8 cellular contexts compared by ENCODE assay signal in genomic region chr6:44655368-44656342, GRCh38.
DNase-seq lines count a peak whose midpoint lies in the region; ATAC-seq, FAIRE-seq and TF ChIP-seq lines count a peak whose summit lies in the region.

No MANE protein-coding gene starts in this region.

- intact Hi-C loops in cardiac septum (cut with DNase I): loop anchor here (1.0 to 5.0 kb wide), 3 partner anchors 767 to 1267 kb away; no protein-coding TSS in a partner anchor

- H3K4me2 ChIP-seq in Loucy (ENCODE audit: low read depth, low read length, poor library complexity, severe bottlenecking): peak overlapping the region; percentile 78

- peak overlapping the region; percentile 100 for H2AFZ ChIP-seq in Loucy (ENCODE audit: low read length)

- peak; percentile 98 for TF ChIP-seq CTCF in Loucy (conservative IDR thresholded peaks at IDR 0.05; ENCODE audit: low read length)
- peak; percentile 97 for TF ChIP-seq CTCF in progenitor cell of endocrine pancreas (IDR thresholded peaks at IDR 0.05; ENCODE audit: unreplicated experiment)

- peaks cover 5% of the 10 kb centered on the region for H3K4me1 ChIP-seq in Loucy (ENCODE audit: insufficient read depth, low read length, poor library complexity, severe bottlenecking)

- H3K36me3 Mint-ChIP-seq in activated naive CD4-positive, alpha-beta T cell treated with anti-CD3 and anti-CD28 coated beads, Interleukin-2, amount 50 U/mL, for 72 hours: no peaks in the 10 kb centered on the region
- no peaks in the 10 kb centered on the region for H3K36me3 Mint-ChIP-seq in progenitor cell of endocrine pancreas (ENCODE audit: insufficient read depth)

- peak overlapping the region; percentile 63 for H3K9ac ChIP-seq in Loucy (ENCODE audit: low read depth, low read length, poor library complexity, severe bottlenecking)

- peak overlapping the region; percentile 68 for H3K4me3 ChIP-seq in Loucy (ENCODE audit: low read length, poor library complexity, severe bottlenecking)

- H3K36me3 ChIP-seq in Loucy (ENCODE audit: insufficient read depth, low read length): no peaks in the 10 kb centered on the region

- FAIRE-seq in urothelium cell line (lab: Jason Lieb, UNC): no peak

- H3K4me3 Mint-ChIP-seq in progenitor cell of endocrine pancreas (ENCODE audit: low read depth): no peak overlapping the region

- peaks cover 36% of the 10 kb centered on the region for H3K27me3 Mint-ChIP-seq in progenitor cell of endocrine pancreas

- H3F3A ChIP-seq in Loucy (ENCODE audit: low read depth): no peaks in the 10 kb centered on the region

- no peaks in the 10 kb centered on the region for H3K27me3 ChIP-seq in Loucy (ENCODE audit: insufficient read depth, low read length, poor library complexity, severe bottlenecking)

- H3K9me3 ChIP-seq in Loucy (ENCODE audit: insufficient read depth, low read depth, low read length): no peaks in the 10 kb centered on the region

- peak; percentile 70 to 82 for ATAC-seq in activated naive CD4-positive, alpha-beta T cell treated with anti-CD3 and anti-CD28 coated beads, Interleukin-2, amount 50 U/mL, for 72 hours

- peaks cover 0 to 5% of the 10 kb centered on the region in 2 donors for H3K9me3 Mint-ChIP-seq in activated naive CD4-positive, alpha-beta T cell treated with anti-CD3 and anti-CD28 coated beads, Interleukin-2, amount 50 U/mL, for 72 hours
- peaks cover 4% of the 10 kb centered on the region for H3K9me3 Mint-ChIP-seq in progenitor cell of endocrine pancreas (ENCODE audit: low read depth)

- peaks cover 6% of the 10 kb centered on the region for H3K4me1 Mint-ChIP-seq in progenitor cell of endocrine pancreas (ENCODE audit: low read depth)

- H3K79me2 ChIP-seq in Loucy (ENCODE audit: insufficient read depth, low read length): no peaks in the 10 kb centered on the region

- H3K27ac Mint-ChIP-seq in activated naive CD4-positive, alpha-beta T cell treated with anti-CD3 and anti-CD28 coated beads, Interleukin-2, amount 50 U/mL, for 72 hours: peak overlapping the region; percentile 81 to 87
- H3K27ac Mint-ChIP-seq in progenitor cell of endocrine pancreas: peak overlapping the region; percentile 95

- no peaks in the 10 kb centered on the region for H4K20me1 ChIP-seq in Loucy (ENCODE audit: insufficient read depth, low read length, poor library complexity, severe bottlenecking)

- no peaks in the 10 kb centered on the region for H3K9me2 ChIP-seq in Loucy (replicated peaks; ENCODE audit: low read depth, low read length)

- peak; percentile 54 for DNase-seq in NK-92 treated with Interleukin-12 subunit alpha and Interleukin-12 subunit beta, amount 100 ng/mL, for 24 hours (lab: John Stamatoyannopoulos, UW)
- DNase-seq in NK-92 (lab: John Stamatoyannopoulos, UW; ENCODE audit: unreplicated experiment) (no peak), SW480 (ENCODE audit: low spot score) (peak; percentile 32), cardiac septum (ENCODE audit: low spot score) (peak; percentile 86), progenitor cell of endocrine pancreas (ENCODE audit: low spot score, unreplicated experiment) (peak; percentile 77), urothelium cell line (ENCODE audit: low spot score) (peak; percentile 77)
- DNase-seq in activated naive CD4-positive, alpha-beta T cell treated with anti-CD3 and anti-CD28 coated beads, Interleukin-2, amount 50 U/mL, for 72 hours (ENCODE audit: low spot score in 2 of 2): peak; percentile 67 to 82
